Comparison of ENCODE assay signal across 1 cellular context in the genomic region with DNA sequence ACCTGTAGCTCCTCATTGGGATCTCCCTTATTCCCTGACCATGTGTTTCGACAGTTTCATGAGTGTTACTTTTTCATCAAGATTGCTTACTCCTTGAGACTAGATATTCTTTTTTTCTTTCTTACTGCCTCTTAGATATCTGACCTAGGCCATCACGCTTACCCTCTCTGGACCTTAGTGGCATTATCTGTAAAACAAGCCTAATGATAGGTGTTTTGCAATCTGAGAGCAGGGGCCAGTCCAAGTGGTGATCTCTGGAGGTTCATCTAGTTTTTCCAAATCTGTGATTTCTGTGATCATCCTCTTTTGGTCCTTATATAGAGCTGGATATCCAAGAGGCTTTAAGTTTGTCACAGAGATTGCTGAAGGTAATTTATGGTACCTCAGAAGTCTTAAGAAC.
TF ChIP-seq lines count a peak whose summit lies in the region.

No MANE protein-coding gene starts in this region.

TF ChIP-seq in HepG2, 621 proteins besides CTCF, POLR2A, EP300 and RAD21:
- TF ChIP-seq CEBPG (CRISPR knock-in tag; IDR thresholded peaks at IDR 0.05) (peak; percentile 26; the same call in 1 of the 2 replicates), ZNF101 (CRISPR knock-in tag; IDR thresholded peaks at IDR 0.05; ENCODE audit: borderline replicate concordance, low read depth) (no peak), CEBPB (IDR thresholded peaks at IDR 0.05; ENCODE audit: borderline replicate concordance, low read depth, low read length) (peak; percentile 32; the same call in 1 of the 2 replicates)
TF ChIP-seq in HepG2: peak in this region for 2.
